8 cellular contexts compared by ENCODE assay signal in genomic region chr5:179805070-179805528, GRCh38. TPM values are rescaled to one million over a fixed set of nuclear protein-coding genes. Genes with fewer than 3 reads are reported as not detected.
A peak's percentile ranks its signal among the peaks of the same experiment; 100 is the strongest.
DNase-seq lines count a peak whose midpoint lies in the region; ATAC-seq, FAIRE-seq and TF ChIP-seq lines count a peak whose summit lies in the region.

No MANE protein-coding gene starts in this region.

- no peaks in the 10 kb centered on the region for H3K9me3 Mint-ChIP-seq in activated T-cell treated with anti-CD3 and anti-CD28 coated beads, Interleukin-2, amount 50 U/mL, for 72 hours
- no peaks in the 10 kb centered on the region for H3K9me3 Mint-ChIP-seq in type B pancreatic cell

- ATAC-seq in activated T-cell treated with anti-CD3 and anti-CD28 coated beads, Interleukin-2, amount 50 U/mL, for 72 hours (replicated peaks in 1 of 2), result no peak
- peak; percentile 3 for ATAC-seq in HepG2
- no peak for ATAC-seq in HG03095 (IDR thresholded peaks at IDR 0.05; ENCODE audit: unreplicated experiment)

- in situ Hi-C loops in brain microvascular endothelial cell (cut with HindIII; ENCODE audit: low pct_ligation_motif_present, low sequenced_read_pairs) (no loop called here), HepG2 (cut with HindIII; ENCODE audit: extremely low pct_ligation_motif_present, low pct_unique_long_range_greater_than_20kb) (no loop called here)

- no peak for DNase-seq in activated T-cell treated with anti-CD3 and anti-CD28 coated beads, Interleukin-2, amount 50 U/mL, for 72 hours
- no peak for DNase-seq in activated T-cell treated with anti-CD3 and anti-CD28 coated beads, Interleukin-2, amount 50 U/mL, for 48 hours
- DNase-seq in brain microvascular endothelial cell (no peak), HepG2 (ENCODE audit: low spot score) (no peak), type B pancreatic cell (ENCODE audit: extremely low spot score, unreplicated experiment) (no peak), middle frontal gyrus (ENCODE audit: extremely low spot score, low spot score) (no peak), HK-2 (ENCODE audit: unreplicated experiment) (no peak)

- H3K9me3 ChIP-seq in HepG2 (ENCODE audit: low read length), result no peaks in the 10 kb centered on the region

- peaks cover 37% of the 10 kb centered on the region for H3K4me1 Mint-ChIP-seq in activated T-cell treated with anti-CD3 and anti-CD28 coated beads, Interleukin-2, amount 50 U/mL, for 72 hours (ENCODE audit: low read depth)
- peaks cover 22% of the 10 kb centered on the region for H3K4me1 Mint-ChIP-seq in type B pancreatic cell (ENCODE audit: unreplicated experiment)

- WGBS in HepG2 (ENCODE audit: low lambda C conversion rate), result 7% methylated on average over 9 of the region's 9 CpGs

- no peak overlapping the region for H2AFZ ChIP-seq in HepG2 (ENCODE audit: low read length)

- TF ChIP-seq CTCF in brain microvascular endothelial cell (IDR thresholded peaks at IDR 0.05; ENCODE audit: low read depth, low read length, missing control alignments) (no peak), HepG2 (CRISPR knock-in tag; IDR thresholded peaks at IDR 0.05) (no peak), type B pancreatic cell (conservative IDR thresholded peaks at IDR 0.05) (no peak)

- H3K36me3 ChIP-seq in brain microvascular endothelial cell (replicated peaks) (peaks cover 14% of the 10 kb centered on the region), HepG2 (replicated peaks in 1 of 2; ENCODE audit: control insufficient read depth in 1 of 2, insufficient read depth in 2 of 2, low read length in 2 of 2) (peaks cover 13 to 20% of the 10 kb centered on the region in 2 experiments; a peak in 4 of 5 replicates)

- peaks cover 0 to 4% of the 10 kb centered on the region in 2 donors for H3K36me3 Mint-ChIP-seq in activated T-cell treated with anti-CD3 and anti-CD28 coated beads, Interleukin-2, amount 50 U/mL, for 72 hours (ENCODE audit: insufficient read depth in 2 of 2)
- peaks cover 4% of the 10 kb centered on the region for H3K36me3 Mint-ChIP-seq in type B pancreatic cell

- H3K27ac ChIP-seq in brain microvascular endothelial cell (peak overlapping the region; percentile 77), HepG2 (ENCODE audit: extremely low read length, insufficient read depth, low read length) (peak overlapping the region; percentile 89)

- no peak for FAIRE-seq in HepG2 (lab: Jason Lieb, UNC)

- H3K4me3 Mint-ChIP-seq in activated T-cell treated with anti-CD3 and anti-CD28 coated beads, Interleukin-2, amount 50 U/mL, for 72 hours, result peak overlapping the region; percentile 94 to 95
- peak overlapping the region; percentile 90 for H3K4me3 Mint-ChIP-seq in type B pancreatic cell

- H3K4me2 ChIP-seq in HepG2 (ENCODE audit: low read depth, low read length), result peak overlapping the region; percentile 75

- TF ChIP-seq EP300 in HepG2 (IDR thresholded peaks at IDR 0.05; ENCODE audit: low read depth in 2 of 2, low read length in 2 of 2) (no peak), HepG2 (CRISPR knock-in tag; IDR thresholded peaks at IDR 0.05; ENCODE audit: borderline replicate concordance) (no peak)

- H4K20me1 ChIP-seq in HepG2 (ENCODE audit: insufficient read depth, low read length), result peaks cover 20% of the 10 kb centered on the region; the same call in 1 of the 2 replicates

- H3K27me3 Mint-ChIP-seq in activated T-cell treated with anti-CD3 and anti-CD28 coated beads, Interleukin-2, amount 50 U/mL, for 72 hours (ENCODE audit: low read depth), result no peaks in the 10 kb centered on the region
- H3K27me3 Mint-ChIP-seq in type B pancreatic cell, result no peaks in the 10 kb centered on the region

- TF ChIP-seq RAD21 in HepG2 (CRISPR knock-in tag; IDR thresholded peaks at IDR 0.05), result no peak

- peaks cover 27% of the 10 kb centered on the region for H3K79me2 ChIP-seq in HepG2 (ENCODE audit: insufficient read depth, low read length)

- H3K4me1 ChIP-seq in HepG2 (ENCODE audit: insufficient read depth, low read length), result peaks cover 43% of the 10 kb centered on the region

- peak overlapping the region; percentile 86 for H3K9ac ChIP-seq in HepG2 (ENCODE audit: insufficient read depth, low read depth, low read length)

- POLR2A ChIA-PET in HepG2 (lab: Yijun Ruan, JAX), result interaction anchor here (1.0 to 8.6 kb wide), 4 partner anchors 13 to 104 kb away, joined by 3 to 115 read pairs (median 8); partner anchors contain the start of gene SQSTM1

- TSS peak; percentile 50 for BruUV-seq in HepG2 (replicated peaks; lab: Mats Ljungman, UMichigan)

- H3K27ac Mint-ChIP-seq in activated T-cell treated with anti-CD3 and anti-CD28 coated beads, Interleukin-2, amount 50 U/mL, for 72 hours, result peak overlapping the region; percentile 79
- H3K27ac Mint-ChIP-seq in type B pancreatic cell, result peak overlapping the region; percentile 82

- TF ChIP-seq POLR2A in HepG2 (IDR thresholded peaks at IDR 0.05; ENCODE audit: insufficient read depth in 1 of 2, low read depth in 2 of 2, low read length in 2 of 2), result no peak

- CTCF ChIA-PET in HepG2 (lab: Yijun Ruan, JAX; ENCODE audit: low intra/inter-chr PET ratio, low total read pairs), result no interaction called here

- intact Hi-C loops in HepG2 (cut with micrococcal nuclease; ENCODE audit: unreplicated experiment), result loop anchor here (2.0 kb wide), 2 partner anchors 14 to 22 kb away; no protein-coding TSS in a partner anchor

- no peaks in the 10 kb centered on the region for H3K27me3 ChIP-seq in brain microvascular endothelial cell (replicated peaks)
- no peaks in the 10 kb centered on the region for H3K27me3 ChIP-seq in HepG2 (ENCODE audit: control insufficient read depth in 1 of 2, insufficient read depth in 2 of 2, low read length in 2 of 2)

- H3K4me3 ChIP-seq in brain microvascular endothelial cell (ENCODE audit: low read depth, low read length) (peak overlapping the region; percentile 74), HepG2 (replicated peaks in 1 of 3; ENCODE audit: insufficient read depth in 1 of 3, low read depth in 2 of 3, low read length in 3 of 3) (peak overlapping the region; percentile 60 to 95 (median 82))

RNA-seq across cellular contexts. Expression of gene MGAT4B, which starts 1.6 kb away (rescaled TPM):
- 100 to 1,000 TPM; 101 to 108 TPM for total RNA-seq in activated T-cell treated with anti-CD3 and anti-CD28 coated beads, Interleukin-2, amount 50 U/mL, for 72 hours
- total RNA-seq in HepG2 (2016; rRNA removed; fragmentation: Illumina TruSeq; extraction: Trizol) (69.2 and 93.5 TPM in 2 replicates), type B pancreatic cell (ENCODE audit: low replicate concordance) (169 and 211 TPM in 2 replicates)
- total RNA-seq in HepG2 (2016; cell fraction: cytosol; rRNA removed; fragmentation: Illumina TruSeq; extraction: Trizol; ENCODE audit: low read depth), result 62.1 and 64.9 TPM in 2 replicates
- 62.4 and 88.8 TPM in 2 replicates for total RNA-seq in HepG2 (2016; cell fraction: insoluble cytoplasmic fraction; rRNA removed; fragmentation: Illumina TruSeq; extraction: Trizol)
- 158 and 164 TPM in 2 replicates for total RNA-seq in HepG2 (2016; cell fraction: membrane; rRNA removed; fragmentation: Illumina TruSeq; extraction: Trizol)
- total RNA-seq in HepG2 (2016; cell fraction: nucleus; rRNA removed; fragmentation: Illumina TruSeq; extraction: Trizol), result 79.6 and 99.8 TPM in 2 replicates
- 130 and 170 TPM in 2 replicates for polyA plus RNA-seq in HepG2 (2011; rRNA removed)
- 134 and 140 TPM in 2 replicates for polyA plus RNA-seq in HepG2 (2011; cell fraction: cytosol; rRNA removed)
- polyA plus RNA-seq in HepG2 (2011; cell fraction: nucleus; rRNA removed), result 514 and 596 TPM in 2 replicates
- polyA plus RNA-seq in HepG2 (2012), result 117 and 181 TPM in 2 replicates
- 82.9 and 88.8 TPM in 2 replicates for polyA plus RNA-seq in HepG2 (2016; cell fraction: cytosol; fragmentation: Illumina TruSeq; extraction: Trizol; ENCODE audit: low read depth)
- 78.6 and 97.2 TPM in 2 replicates for polyA plus RNA-seq in HepG2 (2016; cell fraction: insoluble cytoplasmic fraction; fragmentation: Illumina TruSeq; extraction: Trizol; ENCODE audit: low read depth)
- polyA plus RNA-seq in HepG2 (2016; cell fraction: membrane; fragmentation: Illumina TruSeq; extraction: Trizol; ENCODE audit: low read depth), result 156 and 172 TPM in 2 replicates
- polyA plus RNA-seq in HepG2 (2016; cell fraction: nucleus; fragmentation: Illumina TruSeq; extraction: Trizol; ENCODE audit: insufficient read depth, low read depth), result 171 and 174 TPM in 2 replicates
- polyA minus RNA-seq in HepG2 (2011; rRNA and poly(A)+ RNA removed; ENCODE audit: low replicate concordance), result 166 and 188 TPM in 2 replicates
- 100 and 102 TPM in 2 replicates for polyA minus RNA-seq in HepG2 (2011; cell fraction: cytosol; rRNA and poly(A)+ RNA removed)
- 118 and 140 TPM in 2 replicates for polyA minus RNA-seq in HepG2 (2011; cell fraction: nucleus; rRNA and poly(A)+ RNA removed)

RNA-seq across cellular contexts. Expression of gene LTC4S, which starts 11.3 kb away (rescaled TPM):
- 1 to 10 TPM; 1.5 TPM for total RNA-seq in activated T-cell treated with anti-CD3 and anti-CD28 coated beads, Interleukin-2, amount 50 U/mL, for 72 hours
- total RNA-seq in HepG2 (2016; rRNA removed; fragmentation: Illumina TruSeq; extraction: Trizol) (0.35 TPM in 1 of 2 replicates, not detected in the other), type B pancreatic cell (ENCODE audit: low replicate concordance) (4.0 and 6.5 TPM in 2 replicates)
- not detected in 2 replicates for total RNA-seq in HepG2 (2016; cell fraction: cytosol; rRNA removed; fragmentation: Illumina TruSeq; extraction: Trizol; ENCODE audit: low read depth)
- 0.30 TPM in 1 of 2 replicates, not detected in the other for total RNA-seq in HepG2 (2016; cell fraction: insoluble cytoplasmic fraction; rRNA removed; fragmentation: Illumina TruSeq; extraction: Trizol)
- total RNA-seq in HepG2 (2016; cell fraction: membrane; rRNA removed; fragmentation: Illumina TruSeq; extraction: Trizol), result not detected in 2 replicates
- 0.56 TPM in 1 of 2 replicates, not detected in the other for total RNA-seq in HepG2 (2016; cell fraction: nucleus; rRNA removed; fragmentation: Illumina TruSeq; extraction: Trizol)
- polyA plus RNA-seq in HepG2 (2011; rRNA removed), result not detected in 2 replicates
- polyA plus RNA-seq in HepG2 (2011; cell fraction: cytosol; rRNA removed), result not detected in 2 replicates
- polyA plus RNA-seq in HepG2 (2011; cell fraction: nucleus; rRNA removed), result 0.78 and 0.82 TPM in 2 replicates
- not detected in 2 replicates for polyA plus RNA-seq in HepG2 (2012)
- not detected in 2 replicates for polyA plus RNA-seq in HepG2 (2016; cell fraction: cytosol; fragmentation: Illumina TruSeq; extraction: Trizol; ENCODE audit: low read depth)
- not detected in 2 replicates for polyA plus RNA-seq in HepG2 (2016; cell fraction: insoluble cytoplasmic fraction; fragmentation: Illumina TruSeq; extraction: Trizol; ENCODE audit: low read depth)
- not detected in 2 replicates for polyA plus RNA-seq in HepG2 (2016; cell fraction: membrane; fragmentation: Illumina TruSeq; extraction: Trizol; ENCODE audit: low read depth)
- polyA plus RNA-seq in HepG2 (2016; cell fraction: nucleus; fragmentation: Illumina TruSeq; extraction: Trizol; ENCODE audit: insufficient read depth, low read depth), result 0.91 and 1.1 TPM in 2 replicates
- 0.44 and 0.47 TPM in 2 replicates for polyA minus RNA-seq in HepG2 (2011; rRNA and poly(A)+ RNA removed; ENCODE audit: low replicate concordance)
- polyA minus RNA-seq in HepG2 (2011; cell fraction: cytosol; rRNA and poly(A)+ RNA removed), result not detected in 2 replicates
- polyA minus RNA-seq in HepG2 (2011; cell fraction: nucleus; rRNA and poly(A)+ RNA removed), result not detected in 2 replicates

RNA-seq across cellular contexts. Expression of gene SQSTM1, which starts 15.6 kb away (rescaled TPM):
- total RNA-seq in activated T-cell treated with anti-CD3 and anti-CD28 coated beads, Interleukin-2, amount 50 U/mL, for 72 hours, result 100 to 1,000 TPM; 213 to 226 TPM
- 160 and 161 TPM in 2 replicates for total RNA-seq in HepG2 (2016; rRNA removed; fragmentation: Illumina TruSeq; extraction: Trizol)
- total RNA-seq in HepG2 (2016; cell fraction: cytosol; rRNA removed; fragmentation: Illumina TruSeq; extraction: Trizol; ENCODE audit: low read depth), result 45.2 and 49.8 TPM in 2 replicates
- 158 and 162 TPM in 2 replicates for total RNA-seq in HepG2 (2016; cell fraction: insoluble cytoplasmic fraction; rRNA removed; fragmentation: Illumina TruSeq; extraction: Trizol)
- 63.1 and 66.1 TPM in 2 replicates for total RNA-seq in HepG2 (2016; cell fraction: membrane; rRNA removed; fragmentation: Illumina TruSeq; extraction: Trizol)
- 98.3 and 116 TPM in 2 replicates for total RNA-seq in HepG2 (2016; cell fraction: nucleus; rRNA removed; fragmentation: Illumina TruSeq; extraction: Trizol)
- 90.9 and 126 TPM in 2 replicates for polyA plus RNA-seq in HepG2 (2011; rRNA removed)
- 81.2 and 85.2 TPM in 2 replicates for polyA plus RNA-seq in HepG2 (2011; cell fraction: cytosol; rRNA removed)
- polyA plus RNA-seq in HepG2 (2011; cell fraction: nucleus; rRNA removed), result 240 and 268 TPM in 2 replicates
- 80.8 and 157 TPM in 2 replicates for polyA plus RNA-seq in HepG2 (2012)
- 43.0 and 45.0 TPM in 2 replicates for polyA plus RNA-seq in HepG2 (2016; cell fraction: cytosol; fragmentation: Illumina TruSeq; extraction: Trizol; ENCODE audit: low read depth)
- polyA plus RNA-seq in HepG2 (2016; cell fraction: insoluble cytoplasmic fraction; fragmentation: Illumina TruSeq; extraction: Trizol; ENCODE audit: low read depth), result 179 and 191 TPM in 2 replicates
- polyA plus RNA-seq in HepG2 (2016; cell fraction: membrane; fragmentation: Illumina TruSeq; extraction: Trizol; ENCODE audit: low read depth), result 48.5 and 49.4 TPM in 2 replicates
- polyA plus RNA-seq in HepG2 (2016; cell fraction: nucleus; fragmentation: Illumina TruSeq; extraction: Trizol; ENCODE audit: insufficient read depth, low read depth), result 190 and 194 TPM in 2 replicates
- 245 and 268 TPM in 2 replicates for polyA minus RNA-seq in HepG2 (2011; rRNA and poly(A)+ RNA removed; ENCODE audit: low replicate concordance)
- polyA minus RNA-seq in HepG2 (2011; cell fraction: cytosol; rRNA and poly(A)+ RNA removed), result 106 and 114 TPM in 2 replicates
- 238 and 284 TPM in 2 replicates for polyA minus RNA-seq in HepG2 (2011; cell fraction: nucleus; rRNA and poly(A)+ RNA removed)
- total RNA-seq in type B pancreatic cell (ENCODE audit: low replicate concordance), result 133 and 191 TPM in 2 replicates

RNA-seq across cellular contexts. Expression of gene MRNIP, which starts 53.5 kb away (rescaled TPM):
- total RNA-seq in activated T-cell treated with anti-CD3 and anti-CD28 coated beads, Interleukin-2, amount 50 U/mL, for 72 hours, result 10 to 100 TPM; 26.4 to 33.3 TPM
- total RNA-seq in HepG2 (2016; rRNA removed; fragmentation: Illumina TruSeq; extraction: Trizol) (11.3 and 15.5 TPM in 2 replicates), type B pancreatic cell (ENCODE audit: low replicate concordance) (31.1 and 47.6 TPM in 2 replicates)
- total RNA-seq in HepG2 (2016; cell fraction: cytosol; rRNA removed; fragmentation: Illumina TruSeq; extraction: Trizol; ENCODE audit: low read depth), result 5.8 and 6.9 TPM in 2 replicates
- total RNA-seq in HepG2 (2016; cell fraction: insoluble cytoplasmic fraction; rRNA removed; fragmentation: Illumina TruSeq; extraction: Trizol), result 9.7 and 18.4 TPM in 2 replicates
- 4.5 and 5.1 TPM in 2 replicates for total RNA-seq in HepG2 (2016; cell fraction: membrane; rRNA removed; fragmentation: Illumina TruSeq; extraction: Trizol)
- 22.2 and 24.1 TPM in 2 replicates for total RNA-seq in HepG2 (2016; cell fraction: nucleus; rRNA removed; fragmentation: Illumina TruSeq; extraction: Trizol)
- 32.6 and 34.1 TPM in 2 replicates for polyA plus RNA-seq in HepG2 (2011; rRNA removed)
- 7.9 and 9.8 TPM in 2 replicates for polyA plus RNA-seq in HepG2 (2011; cell fraction: cytosol; rRNA removed)
- polyA plus RNA-seq in HepG2 (2011; cell fraction: nucleus; rRNA removed), result 162 and 171 TPM in 2 replicates
- polyA plus RNA-seq in HepG2 (2012), result 19.0 and 22.7 TPM in 2 replicates
- polyA plus RNA-seq in HepG2 (2016; cell fraction: cytosol; fragmentation: Illumina TruSeq; extraction: Trizol; ENCODE audit: low read depth), result 1.4 and 1.7 TPM in 2 replicates
- 8.1 and 8.4 TPM in 2 replicates for polyA plus RNA-seq in HepG2 (2016; cell fraction: insoluble cytoplasmic fraction; fragmentation: Illumina TruSeq; extraction: Trizol; ENCODE audit: low read depth)
- polyA plus RNA-seq in HepG2 (2016; cell fraction: membrane; fragmentation: Illumina TruSeq; extraction: Trizol; ENCODE audit: low read depth), result 2.1 and 3.0 TPM in 2 replicates
- 78.5 and 90.7 TPM in 2 replicates for polyA plus RNA-seq in HepG2 (2016; cell fraction: nucleus; fragmentation: Illumina TruSeq; extraction: Trizol; ENCODE audit: insufficient read depth, low read depth)
- 16.4 and 18.6 TPM in 2 replicates for polyA minus RNA-seq in HepG2 (2011; rRNA and poly(A)+ RNA removed; ENCODE audit: low replicate concordance)
- polyA minus RNA-seq in HepG2 (2011; cell fraction: cytosol; rRNA and poly(A)+ RNA removed), result 2.5 and 4.4 TPM in 2 replicates
- 31.4 and 38.0 TPM in 2 replicates for polyA minus RNA-seq in HepG2 (2011; cell fraction: nucleus; rRNA and poly(A)+ RNA removed)
